ENCODE assay signal across 24 cellular contexts in the genomic region with DNA sequence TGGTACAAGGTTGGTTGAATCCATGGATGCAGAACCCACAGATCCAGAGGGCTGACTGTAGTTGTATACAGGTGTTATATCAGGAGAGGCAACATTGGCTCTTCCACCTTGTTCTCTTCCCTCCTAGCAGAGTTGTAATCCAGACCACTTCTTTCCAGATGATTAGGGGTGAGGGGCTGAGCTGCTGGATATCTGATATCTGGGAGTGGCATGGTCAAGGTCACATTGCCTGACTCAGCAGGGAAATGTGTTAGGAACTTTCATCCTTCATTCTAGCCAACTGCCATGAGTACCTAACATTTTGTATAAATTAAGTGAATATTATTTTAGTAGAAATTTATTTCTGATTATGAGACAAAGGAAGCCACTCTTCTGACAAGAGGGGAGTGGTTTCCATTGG.
"Had no signal": no experiment of that assay in that cellular context is flagged by ENCODE, and none has a peak within 500 bp of the region (broad histone marks: within the 10 kb centered on the region; RNA-seq: fewer than 3 reads in every experiment).

No MANE protein-coding gene starts in this region.

- H3K27me3 ChIP-seq: ovary, tibial artery had no signal

- H3K4me1 ChIP-seq: prostate gland had no signal

- DNase-seq: activated CD4-positive, alpha-beta memory T cell treated with anti-CD3 and anti-CD28 coated beads for 36 hours; activated CD4-positive, alpha-beta T cell treated with anti-CD3 and anti-CD28 coated beads for 4 hours; activated CD4-positive, CD25-positive, alpha-beta regulatory T cell; activated effector memory CD4-positive, alpha-beta T cell treated with Interleukin-2 at 50 U/mL for 16 hours; activated naive CD4-positive, alpha-beta T cell treated with anti-CD3 and anti-CD28 coated beads, Interleukin-2, amount 10 ng/mL, durations not matched to agents 7 days and 5 days; activated naive CD8-positive, alpha-beta T cell treated with anti-CD3 and anti-CD28 coated beads, Interleukin-2, amount 50 U/mL, for 24 hours; activated T-cell treated with anti-CD3 and anti-CD28 coated beads, Interleukin-2, amount 50 U/mL, for 72 hours; cortex of kidney; foreskin fibroblast; immature natural killer cell; kidney glomerular epithelial cell; left ventricle myocardium inferior; mammary epithelial cell; midbrain; ovary; stimulated activated CD4-positive, alpha-beta T cell treated with anti-CD3 and anti-CD28 coated beads, Interleukin-12 subunit alpha, Interleukin-12 subunit beta, amount 100 ng/mL, for 4 hours; stimulated activated naive CD8-positive, alpha-beta T cell treated with anti-CD3 and anti-CD28 coated beads, Interleukin-15, amount 100 ng/mL, for 72 hours; T1000; tibial artery had no signal

- H3K4me1 Mint-ChIP-seq: activated naive CD4-positive, alpha-beta T cell treated with anti-CD3 and anti-CD28 coated beads, Interleukin-2, amount 10 ng/mL, durations not matched to agents 7 days and 5 days; immature natural killer cell; stimulated activated effector memory CD8-positive, alpha-beta T cell treated with anti-CD3 and anti-CD28 coated beads, Interleukin-12 subunit alpha, Interleukin-12 subunit beta, amount 100 ng/mL, for 72 hours had no signal

- H3K4me3 Mint-ChIP-seq: activated CD4-positive, alpha-beta memory T cell treated with anti-CD3 and anti-CD28 coated beads for 36 hours; activated naive CD4-positive, alpha-beta T cell treated with anti-CD3 and anti-CD28 coated beads, Interleukin-2, amount 10 ng/mL, durations not matched to agents 7 days and 5 days; activated naive CD8-positive, alpha-beta T cell treated with anti-CD3 and anti-CD28 coated beads, Interleukin-2, amount 50 U/mL, for 24 hours; activated T-cell treated with anti-CD3 and anti-CD28 coated beads, Interleukin-2, amount 50 U/mL, for 72 hours; immature natural killer cell; natural killer cell treated with Interleukin-12 subunit alpha and Interleukin-12 subunit beta and Interleukin-15 and Interleukin-18, amount 100 ng/mL, for 72 hours; stimulated activated effector memory CD8-positive, alpha-beta T cell treated with anti-CD3 and anti-CD28 coated beads, Interleukin-12 subunit alpha, Interleukin-12 subunit beta, amount 100 ng/mL, for 72 hours; stimulated activated naive CD8-positive, alpha-beta T cell treated with anti-CD3 and anti-CD28 coated beads, Interleukin-15, amount 100 ng/mL, for 72 hours; T-helper 1 cell treated with Interleukin-12 subunit alpha and Interleukin-12 subunit beta and Interleukin-4 antibody, amounts not matched to agents 30 μg/mL and 1 μg/mL, for 36 hours had no signal

- H3K4me3 ChIP-seq: left ventricle myocardium inferior, ovary, prostate gland, tibial artery had no signal

- H3K36me3 Mint-ChIP-seq: activated CD4-positive, alpha-beta memory T cell treated with anti-CD3 and anti-CD28 coated beads for 36 hours; activated naive CD4-positive, alpha-beta T cell treated with anti-CD3 and anti-CD28 coated beads, Interleukin-2, amount 10 ng/mL, durations not matched to agents 7 days and 5 days; immature natural killer cell; natural killer cell treated with Interleukin-12 subunit alpha and Interleukin-12 subunit beta and Interleukin-15 and Interleukin-18, amount 100 ng/mL, for 72 hours; stimulated activated effector memory CD8-positive, alpha-beta T cell treated with anti-CD3 and anti-CD28 coated beads, Interleukin-12 subunit alpha, Interleukin-12 subunit beta, amount 100 ng/mL, for 72 hours had no signal

- H3K27ac Mint-ChIP-seq: activated CD4-positive, alpha-beta memory T cell treated with anti-CD3 and anti-CD28 coated beads for 36 hours; activated naive CD4-positive, alpha-beta T cell treated with anti-CD3 and anti-CD28 coated beads, Interleukin-2, amount 10 ng/mL, durations not matched to agents 7 days and 5 days; activated T-cell treated with anti-CD3 and anti-CD28 coated beads, Interleukin-2, amount 50 U/mL, for 72 hours; immature natural killer cell; natural killer cell treated with Interleukin-12 subunit alpha and Interleukin-12 subunit beta and Interleukin-15 and Interleukin-18, amount 100 ng/mL, for 72 hours; stimulated activated effector memory CD8-positive, alpha-beta T cell treated with anti-CD3 and anti-CD28 coated beads, Interleukin-12 subunit alpha, Interleukin-12 subunit beta, amount 100 ng/mL, for 72 hours; stimulated activated naive CD8-positive, alpha-beta T cell treated with anti-CD3 and anti-CD28 coated beads, Interleukin-15, amount 100 ng/mL, for 72 hours; T-helper 1 cell treated with Interleukin-12 subunit alpha and Interleukin-12 subunit beta and Interleukin-4 antibody, amounts not matched to agents 30 μg/mL and 1 μg/mL, for 36 hours had no signal

- H3K9me3 Mint-ChIP-seq: activated CD4-positive, alpha-beta memory T cell treated with anti-CD3 and anti-CD28 coated beads for 36 hours; activated naive CD4-positive, alpha-beta T cell treated with anti-CD3 and anti-CD28 coated beads, Interleukin-2, amount 10 ng/mL, durations not matched to agents 7 days and 5 days; activated T-cell treated with anti-CD3 and anti-CD28 coated beads, Interleukin-2, amount 50 U/mL, for 72 hours; immature natural killer cell; natural killer cell treated with Interleukin-12 subunit alpha and Interleukin-12 subunit beta and Interleukin-15 and Interleukin-18, amount 100 ng/mL, for 72 hours; stimulated activated effector memory CD8-positive, alpha-beta T cell treated with anti-CD3 and anti-CD28 coated beads, Interleukin-12 subunit alpha, Interleukin-12 subunit beta, amount 100 ng/mL, for 72 hours; stimulated activated naive CD8-positive, alpha-beta T cell treated with anti-CD3 and anti-CD28 coated beads, Interleukin-15, amount 100 ng/mL, for 72 hours; T-helper 1 cell treated with Interleukin-12 subunit alpha and Interleukin-12 subunit beta and Interleukin-4 antibody, amounts not matched to agents 30 μg/mL and 1 μg/mL, for 36 hours had no signal

- H3K27ac ChIP-seq: epithelial cell of prostate, left ventricle myocardium inferior, ovary, prostate gland, tibial artery had no signal

- ATAC-seq: activated naive CD8-positive, alpha-beta T cell treated with anti-CD3 and anti-CD28 coated beads, Interleukin-2, amount 50 U/mL, for 24 hours; activated T-cell treated with anti-CD3 and anti-CD28 coated beads, Interleukin-2, amount 50 U/mL, for 72 hours; natural killer cell treated with Interleukin-12 subunit alpha and Interleukin-12 subunit beta and Interleukin-15 and Interleukin-18, amount 100 ng/mL, for 72 hours; stimulated activated effector memory CD8-positive, alpha-beta T cell treated with anti-CD3 and anti-CD28 coated beads, Interleukin-12 subunit alpha, Interleukin-12 subunit beta, amount 100 ng/mL, for 72 hours; stimulated activated naive CD8-positive, alpha-beta T cell treated with anti-CD3 and anti-CD28 coated beads, Interleukin-15, amount 100 ng/mL, for 72 hours had no signal

- H3K36me3 ChIP-seq: left ventricle myocardium inferior, ovary, prostate gland, tibial artery had no signal

- H3K9me3 ChIP-seq: left ventricle myocardium inferior, ovary, prostate gland, tibial artery had no signal
